Comparison of ENCODE assay signal across 8 cellular contexts in the genomic region with DNA sequence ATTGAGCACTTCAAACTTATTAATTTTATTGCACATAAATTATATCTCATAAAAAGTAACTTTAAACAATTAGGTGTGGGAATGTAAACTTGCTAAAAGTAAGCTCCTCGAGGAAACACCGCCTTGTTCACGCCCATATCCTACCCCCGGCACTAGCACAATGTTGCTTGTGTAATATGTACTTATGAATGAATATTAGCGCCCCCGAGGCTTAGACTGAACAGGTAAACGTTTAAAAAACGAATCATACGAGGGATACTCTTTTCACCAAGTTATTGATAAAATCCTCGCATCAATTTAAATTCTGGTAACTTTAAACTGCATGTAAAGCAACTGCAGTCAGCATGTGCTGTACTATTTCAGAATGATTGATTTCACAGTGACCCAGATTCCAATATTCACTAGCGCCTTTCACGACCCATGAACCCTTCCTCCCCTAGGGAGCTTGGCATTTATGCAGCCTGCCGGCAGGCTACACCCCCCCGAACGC. TPM values are rescaled to one million over a fixed set of nuclear protein-coding genes. Genes with fewer than 3 reads are reported as not detected.
DNase-seq lines count a peak whose midpoint lies in the region; FAIRE-seq and TF ChIP-seq lines count a peak whose summit lies in the region.

No MANE protein-coding gene starts in this region.

- H3K4me1 ChIP-seq in kidney (ENCODE audit: control insufficient read depth in 1 of 2, insufficient read depth in 1 of 2, low read depth in 1 of 2, low read length in 2 of 2) = no peaks in the 10 kb centered on the region

- no peaks in the 10 kb centered on the region for H3K9me3 ChIP-seq in kidney (ENCODE audit: control insufficient read depth in 1 of 2, low read length in 2 of 2)

- peak overlapping the region; percentile 97 for H3K27ac Mint-ChIP-seq in HFFc6

- peaks cover 68% of the 10 kb centered on the region for H3K4me1 Mint-ChIP-seq in HFFc6 (ENCODE audit: low read depth)

- peak; percentile 32 for FAIRE-seq in kidney (lab: Jason Lieb, UNC)

- intact Hi-C loops in kidney (cut with DNase I) = no loop called here

- peaks cover 2 to 4% of the 10 kb centered on the region in 2 donors for H3K36me3 ChIP-seq in kidney (ENCODE audit: control insufficient read depth in 1 of 2, insufficient read depth in 2 of 2, low read length in 2 of 2)

- peaks cover 28% of the 10 kb centered on the region for H3K36me3 Mint-ChIP-seq in HFFc6 (ENCODE audit: low read depth)

- peak overlapping the region; percentile 98 for H3K4me3 Mint-ChIP-seq in HFFc6

- H3K9ac ChIP-seq in kidney (ENCODE audit: low read length in 2 of 2) = peak overlapping the region; percentile 96

- TF ChIP-seq CTCF in HFFc6 (IDR thresholded peaks at IDR 0.05) (no peak), kidney (IDR thresholded peaks at IDR 0.05; ENCODE audit: borderline replicate concordance, extremely low read depth, insufficient read depth) (no peak)

- H3K27me3 Mint-ChIP-seq in HFFc6 (ENCODE audit: insufficient read depth) = no peaks in the 10 kb centered on the region

- DNase-seq in NCI-H345 (lab: John Stamatoyannopoulos, UW) (peak; percentile 7), NCI-H345 treated with DMSO at 0.1 percent for 48 hours (lab: John Stamatoyannopoulos, UW; ENCODE audit: unreplicated experiment) (no peak), HFFc6 (no peak), NAMALWA (ENCODE audit: low spot score) (peak; percentile 72), kidney (no peak), substantia nigra (lab: John Stamatoyannopoulos, UW) (no peak), NCI-H2107 treated with DMSO at 0.1 percent for 48 hours (lab: John Stamatoyannopoulos, UW; ENCODE audit: unreplicated experiment) (no peak)

- H3K27ac ChIP-seq in angular gyrus (ENCODE audit: low read depth, low read length) (peak overlapping the region; percentile 81), kidney (ENCODE audit: low read depth in 2 of 2, low read length in 2 of 2) (peak overlapping the region; percentile 68 to 94), substantia nigra (ENCODE audit: low read depth, low read length, poor library complexity, severe bottlenecking) (peak overlapping the region; percentile 88)

- H3K9me3 Mint-ChIP-seq in HFFc6 = no peaks in the 10 kb centered on the region

- peak overlapping the region; percentile 94 to 99 for H3K4me3 ChIP-seq in kidney (ENCODE audit: low read length in 2 of 2)

RNA-seq across cellular contexts. Expression of a gene that starts 0.6 kb away (rescaled TPM):
- total RNA-seq in HFFc6 (2021; fragmentation: NEBNext Ultra II Directional; extraction: Animal tissue kit (Norgen Biotek cat#: 25700)) = 10 to 100 TPM; 16.7 to 23.0 (median 21.7) TPM
- total RNA-seq in kidney = 28.1 TPM
- polyA plus RNA-seq in kidney (ENCODE audit: insufficient read depth, low read depth, low replicate concordance) = 16.3 TPM

RNA-seq across cellular contexts. Expression of a gene that starts 49.8 kb away (rescaled TPM):
- not detected for total RNA-seq in HFFc6 (2021; fragmentation: NEBNext Ultra II Directional; extraction: Animal tissue kit (Norgen Biotek cat#: 25700))
- total RNA-seq in kidney = not detected
- polyA plus RNA-seq in kidney (ENCODE audit: insufficient read depth, low read depth, low replicate concordance) = 0.77 TPM

Comparison
In these comparisons a context has a peak if more than half of its experiments do, and no peak if none do; other contexts are left out.
1. DNase-seq: peak in NCI-H345 (single experiment) and NAMALWA (single experiment); none in NCI-H345 treated with DMSO at 0.1 percent for 48 hours (single experiment), HFFc6 (single experiment), kidney (single experiment), substantia nigra (0 of 49) and NCI-H2107 treated with DMSO at 0.1 percent for 48 hours (single experiment).
2. Peak in every context shown above with its lines, with median percentiles within 50 percentile points of each other: H3K27ac ChIP-seq.